Comparison of ENCODE assay signal across 28 cellular contexts in genomic region chr5:174301848-174302625, GRCh38.
DNase-seq lines count a peak whose midpoint lies in the region; ATAC-seq and TF ChIP-seq lines count a peak whose summit lies in the region.
"Had no signal": no experiment of that assay in that cellular context is flagged by ENCODE, and none has a peak within 500 bp of the region (broad histone marks: within the 10 kb centered on the region; RNA-seq: fewer than 3 reads in every experiment).

No MANE protein-coding gene starts in this region.

- no peak overlapping the region for H3K4me2 ChIP-seq in neuronal stem cell (ENCODE audit: insufficient read depth, low read length, poor library complexity, severe bottlenecking)

- H3K4me3 ChIP-seq in left ventricle myocardium inferior (no peak overlapping the region), heart right ventricle (no peak overlapping the region), neuronal stem cell (ENCODE audit: low read length in 2 of 2) (no peak overlapping the region)
- H3K4me3 ChIP-seq: GM23248, HAP-1, SJSA1 had no signal

- no peak overlapping the region for H2BK120ac ChIP-seq in neuronal stem cell (ENCODE audit: low read depth, low read length)

- no peak overlapping the region for H2BK12ac ChIP-seq in neuronal stem cell (ENCODE audit: low read length)

- H3K18ac ChIP-seq in neuronal stem cell (ENCODE audit: low read length), result no peak overlapping the region

- no peaks in the 10 kb centered on the region for H3K36me3 Mint-ChIP-seq in brain
- H3K36me3 Mint-ChIP-seq: CD14-positive monocyte had no signal

- no peaks in the 10 kb centered on the region for H3K79me1 ChIP-seq in neuronal stem cell (ENCODE audit: low read depth, low read length)

- no peak for TF ChIP-seq CTCF in left ventricle myocardium inferior (IDR thresholded peaks at IDR 0.05; ENCODE audit: borderline replicate concordance)
- TF ChIP-seq CTCF in heart right ventricle (IDR thresholded peaks at IDR 0.05), result no peak
- no peak for TF ChIP-seq CTCF in brain (conservative IDR thresholded peaks at IDR 0.05)

- DNase-seq in left ventricle myocardium inferior (no peak), heart right ventricle (no peak), neuronal stem cell (ENCODE audit: low spot score) (no peak), HuH-7.5 (ENCODE audit: low spot score) (no peak), NAMALWA (ENCODE audit: low spot score) (no peak)
- DNase-seq: 8988T; ACHN; Calu3; DMS79 treated with DMSO at 0.1 percent for 48 hours; GF-D8; GM23248; Kasumi-1; MV-4-11; NCI-H1105 treated with DMSO at 0.1 percent for 48 hours; NCI-H146; NCI-H1930; NCI-H2107; NCI-H524 treated with DMSO at 0.1 percent for 48 hours; NCI-H774; NK-92 treated with Interleukin-12 subunit alpha and Interleukin-12 subunit beta, amount 100 ng/mL, for 24 hours; PC-3 had no signal

- no peak overlapping the region for H3K9ac ChIP-seq in neuronal stem cell (ENCODE audit: low read depth, low read length, poor library complexity)
- H3K9ac ChIP-seq: GM23248 had no signal

- peaks cover 65% of the 10 kb centered on the region for H3K4me1 Mint-ChIP-seq in brain
- H3K4me1 Mint-ChIP-seq: CD14-positive monocyte had no signal

- H2AK5ac ChIP-seq in neuronal stem cell (ENCODE audit: low read depth, low read length), result no peak overlapping the region

- H3K27me3 ChIP-seq in left ventricle myocardium inferior (ENCODE audit: low read depth), result peaks cover 57% of the 10 kb centered on the region
- H3K27me3 ChIP-seq in heart right ventricle, result peaks cover 0 to 54% (median 26%) of the 10 kb centered on the region in 7 donors
- no peaks in the 10 kb centered on the region for H3K27me3 ChIP-seq in neuronal stem cell (ENCODE audit: control insufficient read depth in 3 of 3, insufficient read depth in 3 of 3, low read depth in 1 of 3, low read length in 3 of 3)
- H3K27me3 ChIP-seq: BE2C, SJSA1 had no signal

- peaks cover 0 to 10% (median 7%) of the 10 kb centered on the region in 5 experiments for H3K9me3 Mint-ChIP-seq in brain

- peak overlapping the region in 4 of 5 experiments; percentile 31 to 87 (median 63) for H3K27ac Mint-ChIP-seq in brain
- H3K27ac Mint-ChIP-seq: CD14-positive monocyte had no signal

- H3K27ac ChIP-seq in left ventricle myocardium inferior (replicated peaks) (peak overlapping the region; percentile 62), heart right ventricle (peak overlapping the region in 2 of 10 donors; percentile 39 to 53), neuronal stem cell (replicated peaks; ENCODE audit: low read length) (peak overlapping the region; percentile 47)
- H3K27ac ChIP-seq: GM23248, HL-60, SJSA1 had no signal

- ATAC-seq in heart right ventricle (no peak), HG03108 (IDR thresholded peaks at IDR 0.05; ENCODE audit: unreplicated experiment) (no peak)
- ATAC-seq: PC-3 had no signal

- H4K8ac ChIP-seq in neuronal stem cell (ENCODE audit: low read depth, low read length), result no peak overlapping the region

- no peak overlapping the region for H3K23ac ChIP-seq in neuronal stem cell (ENCODE audit: low read depth, low read length, poor library complexity)

- no peak overlapping the region for H2AFZ ChIP-seq in neuronal stem cell (ENCODE audit: low read length)
- H2AFZ ChIP-seq: GM23248 had no signal

- no peak overlapping the region for H4K91ac ChIP-seq in neuronal stem cell (ENCODE audit: low read depth, low read length, poor library complexity)

- peaks cover 14% of the 10 kb centered on the region for H3K27me3 Mint-ChIP-seq in brain

- intact Hi-C loops in left ventricle myocardium inferior (cut with micrococcal nuclease), result no loop called here
- intact Hi-C loops in heart right ventricle (cut with DNase I), result no loop called here

- no peak overlapping the region for H2BK15ac ChIP-seq in neuronal stem cell (ENCODE audit: low read length)

- 69 to 77% methylated on average over 10 of the region's 10 CpGs for WGBS in heart right ventricle, 2 donors
- no CpG with 5 or more reads among the region's 10 CpGs for WGBS in neuronal stem cell (ENCODE audit: extremely low coverage in 2 of 2, insufficient read length in 2 of 2, insufficient replicate concordance in 1 of 2), 2 donors

- no peaks in the 10 kb centered on the region for H3K36me3 ChIP-seq in left ventricle myocardium inferior
- no peaks in the 10 kb centered on the region for H3K36me3 ChIP-seq in heart right ventricle
- H3K36me3 ChIP-seq in neuronal stem cell (replicated peaks in 1 of 2; ENCODE audit: control insufficient read depth in 2 of 2, insufficient read depth in 2 of 2, low read length in 2 of 2), result no peaks in the 10 kb centered on the region
- H3K36me3 ChIP-seq: BE2C, HAP-1, SJSA1 had no signal

- H3K4ac ChIP-seq in neuronal stem cell (ENCODE audit: low read length), result no peak overlapping the region

- no peak overlapping the region for H3K4me3 Mint-ChIP-seq in brain
- H3K4me3 Mint-ChIP-seq: CD14-positive monocyte had no signal

- peaks cover 5% of the 10 kb centered on the region for H3K9me3 ChIP-seq in left ventricle myocardium inferior (replicated peaks)
- H3K9me3 ChIP-seq in heart right ventricle, result peaks cover 0 to 9% (median 0%) of the 10 kb centered on the region in 11 donors
- no peaks in the 10 kb centered on the region for H3K9me3 ChIP-seq in neuronal stem cell (replicated peaks in 1 of 2; ENCODE audit: control insufficient read depth in 2 of 2, insufficient read depth in 1 of 2, low read depth in 1 of 2, low read length in 2 of 2)
- H3K9me3 ChIP-seq: BE2C, HAP-1, SJSA1 had no signal

- no peak overlapping the region for H3K14ac ChIP-seq in neuronal stem cell (ENCODE audit: low read length)

- no peak overlapping the region for H2BK5ac ChIP-seq in neuronal stem cell (ENCODE audit: low read length)

- H3K4me1 ChIP-seq in left ventricle myocardium inferior (peaks cover 15% of the 10 kb centered on the region), heart right ventricle (peaks cover 0 to 24% (median 3%) of the 10 kb centered on the region in 9 donors), neuronal stem cell (ENCODE audit: control insufficient read depth in 2 of 2, insufficient read depth in 1 of 2, low read depth in 1 of 2, low read length in 2 of 2) (peaks cover 0 to 27% of the 10 kb centered on the region in 2 donors)
- H3K4me1 ChIP-seq: HAP-1, SJSA1 had no signal
